1 cellular context compared by ENCODE assay signal in genomic region chr14:105087963-105088811, GRCh38.
TF ChIP-seq lines count a peak whose summit lies in the region.

No MANE protein-coding gene starts in this region.

TF ChIP-seq in HEK293, 187 proteins besides CTCF, POLR2A, EP300 and RAD21 (continued from another document and continues in another):
- TF ChIP-seq ZNF26 (tag by site-specific recombination; IDR thresholded peaks at IDR 0.05) (no peak), HOXA7 (CRISPR knock-in tag; IDR thresholded peaks at IDR 0.05; ENCODE audit: borderline replicate concordance) (no peak), ZNF658 (tag by site-specific recombination; IDR thresholded peaks at IDR 0.05) (no peak), ZSCAN5A (tag by site-specific recombination; IDR thresholded peaks at IDR 0.05) (no peak; the same call in 1 of the 2 replicates), ZNF274 (IDR thresholded peaks at IDR 0.05; ENCODE audit: low read length) (no peak), ZNF274 (tag by site-specific recombination; IDR thresholded peaks at IDR 0.05; ENCODE audit: borderline replicate concordance) (no peak), ZSCAN18 (tag by site-specific recombination; IDR thresholded peaks at IDR 0.05) (no peak), ZNF292 (tag by site-specific recombination; IDR thresholded peaks at IDR 0.05; ENCODE audit: borderline replicate concordance, low read depth) (no peak), ZNF37A (tag by site-specific recombination; IDR thresholded peaks at IDR 0.05) (no peak), ZNF513 (tag by site-specific recombination; IDR thresholded peaks at IDR 0.05) (no peak), ZBTB26 (tag by site-specific recombination; optimal IDR thresholded peaks at IDR 0.05) (peak; percentile 42), ZNF211 (tag by site-specific recombination; IDR thresholded peaks at IDR 0.05; ENCODE audit: low read depth) (no peak), ZNF114 (tag by site-specific recombination; IDR thresholded peaks at IDR 0.05) (no peak), ZNF2 (tag by site-specific recombination; IDR thresholded peaks at IDR 0.05) (no peak), ZNF426 (tag by site-specific recombination; IDR thresholded peaks at IDR 0.05) (no peak), ZIC2 (tag by site-specific recombination; IDR thresholded peaks at IDR 0.05) (no peak; the same call in 1 of the 2 replicates), ZNF362 (tag by site-specific recombination; IDR thresholded peaks at IDR 0.05) (no peak), OVOL3 (tag by site-specific recombination; IDR thresholded peaks at IDR 0.05) (no peak), ZFHX2 (tag by site-specific recombination; conservative IDR thresholded peaks at IDR 0.05) (peak; percentile 93), ZBTB17 (tag by site-specific recombination; IDR thresholded peaks at IDR 0.05) (peak; percentile 32; the same call in 1 of the 2 replicates), ZBTB11 (tag by site-specific recombination; conservative IDR thresholded peaks at IDR 0.05; ENCODE audit: low read depth) (no peak), KLF9 (tag by site-specific recombination; IDR thresholded peaks at IDR 0.05; ENCODE audit: low read depth) (peak; percentile 71), SCRT2 (tag by site-specific recombination; IDR thresholded peaks at IDR 0.05) (no peak), ZNF488 (tag by site-specific recombination; IDR thresholded peaks at IDR 0.05) (no peak), ZNF571 (tag by site-specific recombination; IDR thresholded peaks at IDR 0.05) (no peak), ZNF341 (tag by site-specific recombination; IDR thresholded peaks at IDR 0.05; ENCODE audit: low read depth) (no peak), ZNF404 (tag by site-specific recombination; IDR thresholded peaks at IDR 0.05) (no peak), ZBTB7A (tag by site-specific recombination; IDR thresholded peaks at IDR 0.05; ENCODE audit: low read depth) (no peak), ZNF555 (tag by site-specific recombination; conservative IDR thresholded peaks at IDR 0.05) (no peak), ZNF354C (tag by site-specific recombination; IDR thresholded peaks at IDR 0.05; ENCODE audit: borderline replicate concordance, low read depth) (no peak), GLIS1 (tag by site-specific recombination; IDR thresholded peaks at IDR 0.05) (no peak; the same call in none of the 2 replicates), ZNF214 (tag by site-specific recombination; IDR thresholded peaks at IDR 0.05; ENCODE audit: borderline replicate concordance) (no peak), HOXD13 (CRISPR knock-in tag; IDR thresholded peaks at IDR 0.05; ENCODE audit: borderline replicate concordance) (no peak), YY2 (tag by site-specific recombination; IDR thresholded peaks at IDR 0.05) (no peak), GLI4 (tag by site-specific recombination; IDR thresholded peaks at IDR 0.05) (no peak), ZNF677 (tag by site-specific recombination; IDR thresholded peaks at IDR 0.05) (no peak; the same call in 1 of the 2 replicates), ZNF223 (tag by site-specific recombination; IDR thresholded peaks at IDR 0.05) (no peak), ZBTB48 (tag by site-specific recombination; IDR thresholded peaks at IDR 0.05) (peak; percentile 39; the same call in 1 of the 2 replicates), ZNF830 (tag by site-specific recombination; IDR thresholded peaks at IDR 0.05; ENCODE audit: low read depth) (no peak), ZSCAN30 (tag by site-specific recombination; IDR thresholded peaks at IDR 0.05) (no peak), ZNF510 (tag by site-specific recombination; IDR thresholded peaks at IDR 0.05; ENCODE audit: insufficient replicate concordance) (no peak), ZNF660 (tag by site-specific recombination; IDR thresholded peaks at IDR 0.05) (no peak), ZNF148 (tag by site-specific recombination; IDR thresholded peaks at IDR 0.05; ENCODE audit: borderline replicate concordance) (no peak), ZNF600 (tag by site-specific recombination; IDR thresholded peaks at IDR 0.05) (peak; percentile 75; the same call in 1 of the 2 replicates), ZNF626 (tag by site-specific recombination; IDR thresholded peaks at IDR 0.05) (no peak), ZNF324 (tag by site-specific recombination; IDR thresholded peaks at IDR 0.05) (0 out of 2 replicates have a peak, but pooled peaks have one; percentile 44), SP2 (tag by site-specific recombination; IDR thresholded peaks at IDR 0.05) (peak; percentile 66), ZNF394 (tag by site-specific recombination; IDR thresholded peaks at IDR 0.05; ENCODE audit: borderline replicate concordance) (no peak), ZNF112 (tag by site-specific recombination; IDR thresholded peaks at IDR 0.05) (no peak), ZNF169 (tag by site-specific recombination; IDR thresholded peaks at IDR 0.05) (no peak), ZNF670 (tag by site-specific recombination; IDR thresholded peaks at IDR 0.05; ENCODE audit: low read depth) (no peak)
